Comparison of ENCODE assay signal across 1 cellular context in the genomic region with DNA sequence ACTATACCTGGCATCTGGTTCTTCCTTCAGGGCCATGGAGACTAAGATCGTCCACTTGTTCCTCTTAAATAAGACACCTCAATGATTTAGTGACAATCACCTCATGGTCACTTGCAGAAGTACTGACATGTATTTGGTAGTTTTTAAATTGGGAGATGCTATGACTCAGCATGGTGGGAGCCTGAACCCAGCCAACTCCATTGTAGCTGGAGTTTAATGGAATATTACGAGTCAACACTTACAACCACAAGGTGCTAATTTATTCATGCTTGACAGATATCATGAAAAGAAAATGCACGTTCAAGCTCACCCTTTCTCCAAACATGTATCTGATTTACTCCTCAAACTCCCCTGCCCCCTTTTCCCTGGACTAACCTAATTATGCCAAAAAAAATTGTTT.
TF ChIP-seq lines count a peak whose summit lies in the region.

No MANE protein-coding gene starts in this region.

TF ChIP-seq in K562, 482 proteins besides CTCF, POLR2A, EP300 and RAD21:
- peak; percentile 34 for TF ChIP-seq NFE2 (IDR thresholded peaks at IDR 0.05; ENCODE audit: low read depth)
- no peak for TF ChIP-seq NR2C2 (CRISPR knock-in tag; IDR thresholded peaks at IDR 0.05)
- TF ChIP-seq NR2C2 (tag; IDR thresholded peaks at IDR 0.05): no peak
- no peak for TF ChIP-seq SMARCB1 (IDR thresholded peaks at IDR 0.05; ENCODE audit: insufficient read length, low read depth)
- TF ChIP-seq ZNF316 (IDR thresholded peaks at IDR 0.05): 0 out of 2 replicates have a peak, but pooled peaks have one; percentile 9
